In genomic region chr10:27147701-27148100, GRCh38 we compare ENCODE assay signal across 26 cellular contexts. TPM values are rescaled to one million over a fixed set of nuclear protein-coding genes. Genes with fewer than 3 reads are reported as not detected.
DNase-seq lines count a peak whose midpoint lies in the region; ATAC-seq, FAIRE-seq and TF ChIP-seq lines count a peak whose summit lies in the region.
"Had no signal": no experiment of that assay in that cellular context is flagged by ENCODE, and none has a peak within 500 bp of the region (broad histone marks: within the 10 kb centered on the region; RNA-seq: fewer than 3 reads in every experiment).

No MANE protein-coding gene starts in this region.

- intact Hi-C loops in Right ventricle myocardium inferior (cut with DNase I) = no loop called here
- intact Hi-C loops in left ventricle myocardium inferior (cut with micrococcal nuclease) = no loop called here
- intact Hi-C loops in psoas muscle (cut with DNase I) = loop anchor here in 1 of 2 donors (5.0 kb wide), 1 partner anchor 45 kb away; the partner anchor contains the start of gene ANKRD26

- WGBS in H1 (ENCODE audit: extremely low coverage in 1 of 2, insufficient coverage in 1 of 2, insufficient read length in 1 of 2, insufficient replicate concordance in 2 of 2, low coverage in 1 of 2, low lambda C conversion rate in 2 of 2, missing lambda C conversion rate in 1 of 2), 2 experiments = 91% methylated on average over 5 of the region's 5 CpGs; no CpG with 5 or more reads in 1 of the 2 experiments
- WGBS in psoas muscle, 3 donors = 45 to 53% (median 47%) methylated on average over 5 of the region's 5 CpGs

- H3K9ac ChIP-seq in H1 (replicated peaks in 1 of 4; ENCODE audit: extremely low read depth in 1 of 4, low read depth in 3 of 4, low read length in 3 of 4) = no peak overlapping the region

- peaks cover 4 to 7% of the 10 kb centered on the region in 2 experiments for H4K20me1 ChIP-seq in H1 (replicated peaks in 1 of 2; ENCODE audit: control insufficient read depth in 1 of 2, insufficient read depth in 2 of 2, low read length in 2 of 2)

- no peak overlapping the region for H4K5ac ChIP-seq in H1 (ENCODE audit: insufficient read length, low read depth, low read length)

- no peak overlapping the region for H2AFZ ChIP-seq in H1 (ENCODE audit: low read length)

- no peak overlapping the region for H3K14ac ChIP-seq in H1 (ENCODE audit: insufficient read length)

- peaks cover 17 to 84% of the 10 kb centered on the region in 2 experiments for H3K79me2 ChIP-seq in H1 (ENCODE audit: control insufficient read depth in 1 of 2, insufficient read depth in 2 of 2, low read length in 2 of 2)

- H3K9me3 ChIP-seq in left ventricle myocardium inferior (replicated peaks) = no peaks in the 10 kb centered on the region
- no peaks in the 10 kb centered on the region for H3K9me3 ChIP-seq in H1 (ENCODE audit: insufficient read depth in 2 of 2, low read depth in 1 of 2, low read length in 1 of 2)
- H3K9me3 ChIP-seq in psoas muscle = no peaks in the 10 kb centered on the region
- H3K9me3 ChIP-seq: Peyer's patch, SJSA1, stomach, thyroid gland had no signal

- no peak for FAIRE-seq in H1 (lab: Jason Lieb, UNC)
- FAIRE-seq: GM12892 had no signal

- H2AK5ac ChIP-seq in H1 (ENCODE audit: low read depth, low read length) = no peak overlapping the region

- TF ChIP-seq CTCF in left ventricle myocardium inferior (IDR thresholded peaks at IDR 0.05; ENCODE audit: borderline replicate concordance) (no peak), H1 (IDR thresholded peaks at IDR 0.05; ENCODE audit: control extremely low read depth in 1 of 3, insufficient read depth in 1 of 3, low read depth in 1 of 3, low read length in 3 of 3) (no peak), psoas muscle (IDR thresholded peaks at IDR 0.05) (no peak)

- H4K91ac ChIP-seq in H1 (replicated peaks; ENCODE audit: insufficient read length, low read length) = no peak overlapping the region

- H3K56ac ChIP-seq in H1 (replicated peaks; ENCODE audit: insufficient read length, low read depth, low read length) = no peak overlapping the region

- H3K4me2 ChIP-seq in H1 (ENCODE audit: insufficient read depth in 1 of 2, low read depth in 2 of 2, low read length in 2 of 2) = no peak overlapping the region

- no peak overlapping the region for H3K18ac ChIP-seq in H1 (ENCODE audit: extremely low read depth, low read length)

- H3K23me2 ChIP-seq in H1 (ENCODE audit: low read depth, low read length) = no peaks in the 10 kb centered on the region

- H3K4me3 ChIP-seq in left ventricle myocardium inferior = no peak overlapping the region
- no peak overlapping the region for H3K4me3 ChIP-seq in H1 (ENCODE audit: extremely low read depth in 1 of 4, insufficient read depth in 2 of 4, low read depth in 3 of 4, low read length in 4 of 4)
- no peak overlapping the region for H3K4me3 ChIP-seq in psoas muscle
- H3K4me3 ChIP-seq: Peyer's patch, SJSA1, stomach, thyroid gland had no signal

- POLR2A ChIA-PET in H1 (lab: Charles Lee; ENCODE audit: partially characterized antibody) = interaction anchor here (0.7 to 2.1 kb wide), 2 partner anchors 9 to 15 kb away, joined by 3 to 4 read pairs; no protein-coding TSS in a partner anchor

- H4K8ac ChIP-seq in H1 (ENCODE audit: extremely low read depth, insufficient read depth, low read length) = no peak overlapping the region

- TF ChIP-seq POLR2A in H1 (IDR thresholded peaks at IDR 0.05; ENCODE audit: control extremely low read depth in 1 of 2, low read depth in 2 of 2, low read length in 2 of 2) = 0 out of 3 replicates have a peak, but pooled peaks of 1 of the 2 experiments have one; percentile 32

- H3K36me3 ChIP-seq in left ventricle myocardium inferior = peaks cover 59% of the 10 kb centered on the region
- peaks cover 2 to 57% (median 30%) of the 10 kb centered on the region in 4 experiments for H3K36me3 ChIP-seq in H1 (ENCODE audit: control insufficient read depth in 2 of 4, insufficient read depth in 4 of 4, low read length in 3 of 4)
- peaks cover 6 to 61% of the 10 kb centered on the region in 2 donors for H3K36me3 ChIP-seq in psoas muscle (ENCODE audit: insufficient read depth in 1 of 2, low read depth in 1 of 2)

- H3K4me1 ChIP-seq in left ventricle myocardium inferior (peaks cover 38% of the 10 kb centered on the region), H1 (replicated peaks in 1 of 4; ENCODE audit: control insufficient read depth in 3 of 4, insufficient read depth in 4 of 4, low read length in 3 of 4) (peaks cover 0 to 5% (median 0%) of the 10 kb centered on the region in 4 experiments; a peak in 2 of 7 replicates), psoas muscle (peaks cover 9% of the 10 kb centered on the region)

- H2BK15ac ChIP-seq in H1 (ENCODE audit: low read length) = no peak overlapping the region

- TF ChIP-seq RAD21 in H1 (IDR thresholded peaks at IDR 0.05 in 1 of 2, conservative IDR thresholded peaks at IDR 0.05 in 1 of 2; ENCODE audit: low read depth in 2 of 2, low read length in 2 of 2) = no peak

- H3K27me3 ChIP-seq in left ventricle myocardium inferior (ENCODE audit: low read depth) (no peaks in the 10 kb centered on the region), H1 (replicated peaks in 1 of 4; ENCODE audit: control insufficient read depth in 3 of 4, extremely low read depth in 1 of 4, insufficient read depth in 3 of 4, low read length in 3 of 4) (no peaks in the 10 kb centered on the region), psoas muscle (ENCODE audit: insufficient read depth in 3 of 3, low read length in 2 of 3) (no peaks in the 10 kb centered on the region)
- H3K27me3 ChIP-seq: Peyer's patch, SJSA1, stomach, thyroid gland had no signal

- no peak overlapping the region for H2BK120ac ChIP-seq in H1 (replicated peaks; ENCODE audit: low read depth, low read length)

- H3K27ac ChIP-seq in left ventricle myocardium inferior (replicated peaks) (no peak overlapping the region), H1 (ENCODE audit: low read depth, low read length) (no peak overlapping the region), psoas muscle (no peak overlapping the region)
- H3K27ac ChIP-seq: Peyer's patch, SJSA1, stomach, thyroid gland, VCaP had no signal

- H3K79me1 ChIP-seq in H1 (ENCODE audit: low read depth, low read length) = peaks cover 5% of the 10 kb centered on the region

- no peak for DNase-seq in Right ventricle myocardium inferior (ENCODE audit: missing footprints)
- no peak for DNase-seq in left ventricle myocardium inferior
- DNase-seq in MV-4-11 (lab: John Stamatoyannopoulos, UW) = peak; percentile 72
- DNase-seq in H1 (ENCODE audit: low read depth in 1 of 2, low spot score in 2 of 2) = no peak
- no peak for DNase-seq in psoas muscle
- no peak for DNase-seq in SKM-1 (lab: John Stamatoyannopoulos, UW; ENCODE audit: unreplicated experiment)
- DNase-seq: activated CD4-positive, alpha-beta T cell treated with anti-CD3 and anti-CD28 coated beads, Interleukin-2, amount 10 ng/mL, durations not matched to agents 7 days and 5 days; activated effector memory CD4-positive, alpha-beta T cell treated with Interleukin-2 at 50 U/mL for 16 hours; activated naive CD8-positive, alpha-beta T cell treated with anti-CD3 and anti-CD28 coated beads, Interleukin-2, amount 50 U/mL, for 24 hours; CD4-positive, CD25-positive, alpha-beta regulatory T cell; GOT3; islet precursor cell; midbrain; naive thymus-derived CD4-positive, alpha-beta T cell; NCI-H1105; NCI-H2029; NCI-H526 treated with DMSO at 0.1 percent for 48 hours; occipital lobe; Peyer's patch; stomach; thyroid gland had no signal

- ATAC-seq in Right ventricle myocardium inferior (peak; percentile 63), psoas muscle (peak in 3 of 4 donors; percentile 50 to 62 (median 57)), HG03439 (IDR thresholded peaks at IDR 0.05; ENCODE audit: unreplicated experiment) (no peak), HG03280 (IDR thresholded peaks at IDR 0.05; ENCODE audit: unreplicated experiment) (no peak)
- ATAC-seq: activated naive CD8-positive, alpha-beta T cell treated with anti-CD3 and anti-CD28 coated beads, Interleukin-2, amount 50 U/mL, for 24 hours; naive thymus-derived CD4-positive, alpha-beta T cell had no signal

- no peak overlapping the region for H3K4ac ChIP-seq in H1 (replicated peaks; ENCODE audit: insufficient read length, low read depth, low read length)

- no peak overlapping the region for H2BK5ac ChIP-seq in H1 (ENCODE audit: low read depth, low read length)

- CTCF ChIA-PET in H1 (lab: Charles Lee; ENCODE audit: partially characterized antibody) = interaction anchor here (0.6 to 1.2 kb wide), 2 partner anchors 40 to 537 kb away, joined by 3 read pairs; no protein-coding TSS in a partner anchor

- H2BK12ac ChIP-seq in H1 (ENCODE audit: low read depth, low read length) = no peak overlapping the region

- TF ChIP-seq EP300 in H1 (IDR thresholded peaks at IDR 0.05; ENCODE audit: borderline replicate concordance in 1 of 2, low read depth in 2 of 2, low read length in 2 of 2) = no peak

- H3K23ac ChIP-seq in H1 (ENCODE audit: insufficient read length) = no peak overlapping the region

- no peak overlapping the region for H2BK20ac ChIP-seq in H1 (ENCODE audit: low read length)

RNA-seq across cellular contexts. Expression of gene YME1L1, which starts 6.5 kb away (rescaled TPM):
- 91.1 TPM for total RNA-seq in Right ventricle myocardium inferior
- 88.3 TPM for total RNA-seq in left ventricle myocardium inferior
- 118 and 120 TPM in 2 replicates for total RNA-seq in H1 (2021; fragmentation: NEBNext Ultra II Directional; extraction: Animal tissue kit (Norgen Biotek cat#: 25700))
- polyA plus RNA-seq in H1 (2011; rRNA removed) = 18.5 and 24.6 TPM in 2 replicates
- polyA plus RNA-seq in H1 (2011; cell fraction: cytosol; rRNA removed) = 38.0 TPM
- 14.9 TPM for polyA plus RNA-seq in H1 (2011; cell fraction: nucleus; rRNA removed)
- polyA plus RNA-seq in H1 (2012, experiment 1 of 2) = 50.9 to 107 TPM (median 61.3 TPM) in 4 replicates
- 6.5 TPM for polyA plus RNA-seq in H1 (2012, experiment 2 of 2)
- 66.0 TPM for polyA plus RNA-seq in H1 (2013, experiment 1 of 2)
- polyA plus RNA-seq in H1 (2013, experiment 2 of 2) = 66.7 TPM
- 46.3 and 63.4 TPM in 2 replicates for polyA minus RNA-seq in H1 (2011; rRNA and poly(A)+ RNA removed)
- 56.3 TPM for polyA minus RNA-seq in H1 (2011; cell fraction: cytosol; rRNA and poly(A)+ RNA removed)
- 39.2 TPM for polyA minus RNA-seq in H1 (2011; cell fraction: nucleus; rRNA and poly(A)+ RNA removed)
- total RNA-seq in psoas muscle = 100 to 1,000 TPM in 3 of 4 donors, 10 to 100 TPM in 1; 99.3 to 115 (median 102) TPM
- polyA plus RNA-seq in psoas muscle = 100 to 1,000 TPM in 1 of 3 donors, 10 to 100 TPM in 2; 49.3 to 137 (median 71.9) TPM

RNA-seq across cellular contexts. Expression of gene MASTL, which starts 7.5 kb away (rescaled TPM):
- total RNA-seq in Right ventricle myocardium inferior = 1.5 TPM
- total RNA-seq in left ventricle myocardium inferior = 1.9 TPM
- 40.6 and 42.5 TPM in 2 replicates for total RNA-seq in H1 (2021; fragmentation: NEBNext Ultra II Directional; extraction: Animal tissue kit (Norgen Biotek cat#: 25700))
- 9.4 and 14.9 TPM in 2 replicates for polyA plus RNA-seq in H1 (2011; rRNA removed)
- 19.1 TPM for polyA plus RNA-seq in H1 (2011; cell fraction: cytosol; rRNA removed)
- polyA plus RNA-seq in H1 (2011; cell fraction: nucleus; rRNA removed) = 9.5 TPM
- 22.4 to 37.9 TPM (median 24.9 TPM) in 4 replicates for polyA plus RNA-seq in H1 (2012, experiment 1 of 2)
- 2.5 TPM for polyA plus RNA-seq in H1 (2012, experiment 2 of 2)
- 38.4 TPM for polyA plus RNA-seq in H1 (2013, experiment 1 of 2)
- 39.6 TPM for polyA plus RNA-seq in H1 (2013, experiment 2 of 2)
- 16.4 and 24.8 TPM in 2 replicates for polyA minus RNA-seq in H1 (2011; rRNA and poly(A)+ RNA removed)
- polyA minus RNA-seq in H1 (2011; cell fraction: cytosol; rRNA and poly(A)+ RNA removed) = 13.1 TPM
- polyA minus RNA-seq in H1 (2011; cell fraction: nucleus; rRNA and poly(A)+ RNA removed) = 21.1 TPM
- total RNA-seq in psoas muscle = 1 to 10 TPM; 1.2 to 2.9 (median 1.3) TPM
- polyA plus RNA-seq in psoas muscle = 1 to 10 TPM; 1.3 to 4.4 (median 1.7) TPM

RNA-seq across cellular contexts. Expression of gene ANKRD26, which starts 47.4 kb away (rescaled TPM):
- total RNA-seq in Right ventricle myocardium inferior = 10.9 TPM
- total RNA-seq in left ventricle myocardium inferior = 14.0 TPM
- 7.0 and 8.8 TPM in 2 replicates for total RNA-seq in H1 (2021; fragmentation: NEBNext Ultra II Directional; extraction: Animal tissue kit (Norgen Biotek cat#: 25700))
- polyA plus RNA-seq in H1 (2011; rRNA removed) = 0.66 and 1.3 TPM in 2 replicates
- 1.2 TPM for polyA plus RNA-seq in H1 (2011; cell fraction: cytosol; rRNA removed)
- polyA plus RNA-seq in H1 (2011; cell fraction: nucleus; rRNA removed) = 1.0 TPM
- 3.4 to 7.4 TPM (median 3.7 TPM) in 4 replicates for polyA plus RNA-seq in H1 (2012, experiment 1 of 2)
- 0.18 TPM for polyA plus RNA-seq in H1 (2012, experiment 2 of 2)
- polyA plus RNA-seq in H1 (2013, experiment 1 of 2) = 12.5 TPM
- polyA plus RNA-seq in H1 (2013, experiment 2 of 2) = 11.8 TPM
- 1.7 and 5.8 TPM in 2 replicates for polyA minus RNA-seq in H1 (2011; rRNA and poly(A)+ RNA removed)
- 2.0 TPM for polyA minus RNA-seq in H1 (2011; cell fraction: cytosol; rRNA and poly(A)+ RNA removed)
- 10.9 TPM for polyA minus RNA-seq in H1 (2011; cell fraction: nucleus; rRNA and poly(A)+ RNA removed)
- 1 to 10 TPM; 7.0 to 9.8 (median 8.7) TPM for total RNA-seq in psoas muscle
- 10 to 100 TPM in 1 of 3 donors, 1 to 10 TPM in 2; 4.0 to 12.7 (median 4.4) TPM for polyA plus RNA-seq in psoas muscle

Comparison
In these comparisons a context has a peak if more than half of its experiments do, and no peak if none do; other contexts are left out.
1. ATAC-seq: peak in Right ventricle myocardium inferior (single experiment) and psoas muscle (3 of 4); none in HG03439 (single experiment) and HG03280 (single experiment).
2. RNA of gene MASTL, which starts 7.5 kb away (total RNA-seq): 40.6 to 42.5 TPM in H1; 1.9 TPM in left ventricle myocardium inferior (single experiment), 1.5 TPM in Right ventricle myocardium inferior (single experiment) and 1.2 to 2.9 TPM in psoas muscle; every median in the first group is over 10 times any median in the second.